In the genomic region with DNA sequence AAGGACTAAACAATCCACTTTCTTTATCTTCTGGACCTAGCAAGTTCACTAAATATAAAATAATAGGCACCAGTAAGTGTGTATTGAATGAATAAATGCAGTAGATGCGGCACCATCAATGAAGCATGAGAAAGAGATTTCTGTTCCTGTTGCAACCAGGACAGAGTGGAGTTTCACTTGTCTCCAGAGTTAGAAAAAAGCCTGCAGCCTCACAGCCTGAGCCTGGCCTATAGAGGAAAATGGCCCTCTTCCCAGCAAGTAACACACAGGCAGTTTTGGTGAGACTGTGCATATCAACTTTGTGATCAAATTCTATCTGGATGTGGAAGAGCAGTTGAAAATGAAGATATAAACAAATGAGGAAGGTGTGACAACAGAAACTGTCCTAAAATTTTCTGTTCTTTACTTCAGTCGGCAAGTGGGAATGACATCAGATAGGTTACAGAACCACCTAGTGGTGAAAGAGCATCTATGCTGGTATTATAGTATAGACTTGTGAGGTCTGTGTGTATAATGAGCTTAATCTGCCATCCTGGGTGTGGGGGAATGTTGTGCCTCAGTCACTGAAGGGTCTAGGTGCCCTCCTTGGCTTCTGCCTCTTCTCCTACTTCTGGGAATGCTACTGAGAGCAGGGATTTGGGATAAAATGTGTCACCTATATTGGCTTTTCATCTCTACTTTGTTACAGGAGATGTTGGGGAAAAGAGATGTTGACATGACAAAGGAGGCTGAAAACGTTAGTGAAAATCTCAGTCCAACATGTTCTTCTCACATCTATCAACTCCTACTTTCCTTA, we compare ENCODE assay signal across 8 cellular contexts. TPM values are rescaled to one million over a fixed set of nuclear protein-coding genes. Genes with fewer than 3 reads are reported as not detected.
A peak's percentile ranks its signal among the peaks of the same experiment; 100 is the strongest.
DNase-seq lines count a peak whose midpoint lies in the region; ATAC-seq and TF ChIP-seq lines count a peak whose summit lies in the region.

No MANE protein-coding gene starts in this region.

- no peaks in the 10 kb centered on the region for H3K9me3 ChIP-seq in right atrium auricular region

- H3K36me3 ChIP-seq in right atrium auricular region: no peaks in the 10 kb centered on the region

- TF ChIP-seq CTCF in right atrium auricular region (IDR thresholded peaks at IDR 0.05): peak in 1 of 2 donors; percentile 75
- peak; percentile 80 for TF ChIP-seq CTCF in neural crest cell (conservative IDR thresholded peaks at IDR 0.05)

- DNase-seq in Right ventricle myocardium superior (no peak), right atrium auricular region (ENCODE audit: low spot score) (no peak), H4 (ENCODE audit: low spot score) (peak; percentile 58), SHP77 (lab: John Stamatoyannopoulos, UW) (peak; percentile 45 to 53), erythroblast (lab: John Stamatoyannopoulos, UW) (peak; percentile 3 to 10), neural crest cell (ENCODE audit: low read depth, low spot score) (no peak)
- peak; percentile 26 for DNase-seq in Jurkat, Clone E6-1 (ENCODE audit: low read depth, low spot score)
- DNase-seq in activated T-helper 2 cell treated with anti-CD3 and anti-CD28 coated beads, Interferon-gamma antibody, Interleukin-2, Interleukin-4, amounts not matched to agents 10 μg/mL and 5 μg/mL and 100 μg/mL, durations not matched to agents 14 hours and 24 hours and 36 hours (ENCODE audit: low spot score): no peak

- H3K4me3 ChIP-seq in right atrium auricular region: no peak overlapping the region
- H3K4me3 ChIP-seq in Jurkat, Clone E6-1 (ENCODE audit: low read length): no peak overlapping the region

- intact Hi-C loops in Right ventricle myocardium superior (cut with DNase I): no loop called here
- intact Hi-C loops in activated T-helper 2 cell treated with anti-CD3 and anti-CD28 coated beads, Interferon-gamma antibody, Interleukin-2, Interleukin-4, amounts not matched to agents 10 μg/mL and 5 μg/mL and 100 μg/mL, durations not matched to agents 14 hours and 24 hours and 36 hours (cut with micrococcal nuclease): no loop called here

- peak; percentile 76 for ATAC-seq in Right ventricle myocardium superior (ENCODE audit: poor library complexity)

- no peaks in the 10 kb centered on the region for H3K9me3 Mint-ChIP-seq in neural crest cell
- H3K9me3 Mint-ChIP-seq in activated T-helper 2 cell treated with anti-CD3 and anti-CD28 coated beads, Interferon-gamma antibody, Interleukin-2, Interleukin-4, amounts not matched to agents 10 μg/mL and 5 μg/mL and 100 μg/mL, durations not matched to agents 14 hours and 24 hours and 36 hours: no peaks in the 10 kb centered on the region

- H3K36me3 Mint-ChIP-seq in neural crest cell (ENCODE audit: low read depth): no peaks in the 10 kb centered on the region
- no peaks in the 10 kb centered on the region for H3K36me3 Mint-ChIP-seq in activated T-helper 2 cell treated with anti-CD3 and anti-CD28 coated beads, Interferon-gamma antibody, Interleukin-2, Interleukin-4, amounts not matched to agents 10 μg/mL and 5 μg/mL and 100 μg/mL, durations not matched to agents 14 hours and 24 hours and 36 hours (ENCODE audit: low read depth)

- peaks cover 7% of the 10 kb centered on the region for H3K4me1 Mint-ChIP-seq in neural crest cell
- peaks cover 5% of the 10 kb centered on the region for H3K4me1 Mint-ChIP-seq in activated T-helper 2 cell treated with anti-CD3 and anti-CD28 coated beads, Interferon-gamma antibody, Interleukin-2, Interleukin-4, amounts not matched to agents 10 μg/mL and 5 μg/mL and 100 μg/mL, durations not matched to agents 14 hours and 24 hours and 36 hours (ENCODE audit: low read depth)

- H3K4me1 ChIP-seq in right atrium auricular region: peaks cover 0 to 14% of the 10 kb centered on the region in 2 donors

- H3K27me3 ChIP-seq in right atrium auricular region: no peaks in the 10 kb centered on the region

- TF ChIP-seq POLR2A in erythroblast (IDR thresholded peaks at IDR 0.05; ENCODE audit: low read length): no peak

- no peak overlapping the region for H3K27ac Mint-ChIP-seq in neural crest cell (ENCODE audit: unreplicated experiment)
- H3K27ac Mint-ChIP-seq in activated T-helper 2 cell treated with anti-CD3 and anti-CD28 coated beads, Interferon-gamma antibody, Interleukin-2, Interleukin-4, amounts not matched to agents 10 μg/mL and 5 μg/mL and 100 μg/mL, durations not matched to agents 14 hours and 24 hours and 36 hours: no peak overlapping the region

- no peak overlapping the region for H3K27ac ChIP-seq in right atrium auricular region

- no peaks in the 10 kb centered on the region for H3K27me3 Mint-ChIP-seq in neural crest cell (ENCODE audit: low read depth)
- peaks cover 24% of the 10 kb centered on the region for H3K27me3 Mint-ChIP-seq in activated T-helper 2 cell treated with anti-CD3 and anti-CD28 coated beads, Interferon-gamma antibody, Interleukin-2, Interleukin-4, amounts not matched to agents 10 μg/mL and 5 μg/mL and 100 μg/mL, durations not matched to agents 14 hours and 24 hours and 36 hours (ENCODE audit: low read depth)

- H3K4me3 Mint-ChIP-seq in neural crest cell: no peak overlapping the region
- H3K4me3 Mint-ChIP-seq in activated T-helper 2 cell treated with anti-CD3 and anti-CD28 coated beads, Interferon-gamma antibody, Interleukin-2, Interleukin-4, amounts not matched to agents 10 μg/mL and 5 μg/mL and 100 μg/mL, durations not matched to agents 14 hours and 24 hours and 36 hours (ENCODE audit: low read depth): no peak overlapping the region

RNA-seq across cellular contexts. Expression of a gene that starts 28.2 kb away (rescaled TPM):
- total RNA-seq in Right ventricle myocardium superior (21.3 TPM), right atrium auricular region (10 to 100 TPM; 24.1 to 30.0 TPM), neural crest cell (40.5 and 42.1 TPM in 2 replicates)
- total RNA-seq in H4 (2014; rRNA removed; shearing (Covaris generic)): 116 and 122 TPM in 2 replicates
- polyA plus RNA-seq in Jurkat, Clone E6-1 (2012; ENCODE audit: insufficient read depth, insufficient read length): 33.9 TPM
- total RNA-seq in activated T-helper 2 cell treated with anti-CD3 and anti-CD28 coated beads, Interferon-gamma antibody, Interleukin-2, Interleukin-4, amounts not matched to agents 10 μg/mL and 5 μg/mL and 100 μg/mL, durations not matched to agents 14 hours and 24 hours and 36 hours: 34.0 and 34.2 TPM in 2 replicates

RNA-seq across cellular contexts. Expression of a gene that starts 28.4 kb away (rescaled TPM):
- total RNA-seq in Right ventricle myocardium superior: 0.03 TPM
- under 1 TPM; 0.04 to 0.28 TPM for total RNA-seq in right atrium auricular region
- total RNA-seq in H4 (2014; rRNA removed; shearing (Covaris generic)): 0.21 and 0.37 TPM in 2 replicates
- not detected for polyA plus RNA-seq in Jurkat, Clone E6-1 (2012; ENCODE audit: insufficient read depth, insufficient read length)
- 0.37 and 0.52 TPM in 2 replicates for total RNA-seq in neural crest cell
- not detected in 2 replicates for total RNA-seq in activated T-helper 2 cell treated with anti-CD3 and anti-CD28 coated beads, Interferon-gamma antibody, Interleukin-2, Interleukin-4, amounts not matched to agents 10 μg/mL and 5 μg/mL and 100 μg/mL, durations not matched to agents 14 hours and 24 hours and 36 hours

Comparison
In these comparisons a context has a peak if more than half of its experiments do, and no peak if none do; other contexts are left out.
1. DNase-seq: peak in H4 (single experiment), Jurkat, Clone E6-1 (single experiment), SHP77 (2 of 2) and erythroblast (2 of 2); none in Right ventricle myocardium superior (single experiment), right atrium auricular region (single experiment), neural crest cell (single experiment) and activated T-helper 2 cell treated with anti-CD3 and anti-CD28 coated beads, Interferon-gamma antibody, Interleukin-2, Interleukin-4, amounts not matched to agents 10 μg/mL and 5 μg/mL and 100 μg/mL, durations not matched to agents 14 hours and 24 hours and 36 hours (single experiment).